15 cellular contexts compared by ENCODE assay signal in genomic region chr22:42970029-42970428, GRCh38. TPM values are rescaled to one million over a fixed set of nuclear protein-coding genes. Genes with fewer than 3 reads are reported as not detected.
DNase-seq lines count a peak whose midpoint lies in the region; ATAC-seq, FAIRE-seq and TF ChIP-seq lines count a peak whose summit lies in the region.
"Had no signal": no experiment of that assay in that cellular context is flagged by ENCODE, and none has a peak within 500 bp of the region (broad histone marks: within the 10 kb centered on the region; RNA-seq: fewer than 3 reads in every experiment).

No MANE protein-coding gene starts in this region.

- H3K4me3 Mint-ChIP-seq in stimulated activated naive B cell treated with anti-CD40 and anti-IgM and Interleukin-4, amounts not matched to agents 10 μg/mL and 1 μg/mL and 100 μg/mL, for 72 hours, result peak overlapping the region in 1 of 2 donors; percentile 9

- no peaks in the 10 kb centered on the region for H3K27me3 Mint-ChIP-seq in stimulated activated naive B cell treated with anti-CD40 and anti-IgM and Interleukin-4, amounts not matched to agents 10 μg/mL and 1 μg/mL and 100 μg/mL, for 72 hours

- no peak overlapping the region for H3K4me2 ChIP-seq in keratinocyte (ENCODE audit: control insufficient read depth, extremely low read depth, insufficient read depth, low read depth, low read length)

- peak overlapping the region; percentile 39 for H3K27ac Mint-ChIP-seq in stimulated activated naive B cell treated with anti-CD40 and anti-IgM and Interleukin-4, amounts not matched to agents 10 μg/mL and 1 μg/mL and 100 μg/mL, for 72 hours

- H3K4me3 ChIP-seq in keratinocyte (ENCODE audit: control insufficient read depth in 2 of 3, extremely low read depth in 1 of 3, insufficient read depth in 2 of 3, low read depth in 1 of 3, low read length in 3 of 3) (no peak overlapping the region), H7 (ENCODE audit: insufficient read depth, low read depth, low read length) (no peak overlapping the region)
- H3K4me3 ChIP-seq: right lobe of liver, testis had no signal

- H3K9ac ChIP-seq in keratinocyte (ENCODE audit: control insufficient read depth, extremely low read depth, insufficient read depth, low read length), result peak overlapping the region; percentile 14

- no peak overlapping the region for H2AFZ ChIP-seq in keratinocyte (ENCODE audit: control insufficient read depth, low read length)

- H3K9me1 ChIP-seq in keratinocyte (ENCODE audit: control insufficient read depth, extremely low read depth, insufficient read depth, low read length), result no peaks in the 10 kb centered on the region

- dilution Hi-C loops in keratinocyte (cut with MboI; ENCODE audit: extremely low pct_ligation_motif_present, low sequenced_read_pairs), result no loop called here

- no peaks in the 10 kb centered on the region for H3K9me3 ChIP-seq in keratinocyte (ENCODE audit: control insufficient read depth, low read depth, low read length)
- H3K9me3 ChIP-seq: right lobe of liver, testis had no signal

- peak; percentile 24 for DNase-seq in NCI-H2029 (lab: John Stamatoyannopoulos, UW)
- DNase-seq in NCI-H2029 treated with DMSO at 0.1 percent for 48 hours (lab: John Stamatoyannopoulos, UW), result no peak
- DNase-seq in SW480 (ENCODE audit: low spot score), result peak; percentile 56
- no peak for DNase-seq in keratinocyte (ENCODE audit: low read depth, low spot score)
- no peak for DNase-seq in stimulated activated naive B cell treated with anti-CD40 and anti-IgM and Interleukin-4, amounts not matched to agents 10 μg/mL and 1 μg/mL and 100 μg/mL, for 72 hours
- no peak for DNase-seq in H7
- DNase-seq in AG08395 (ENCODE audit: low spot score), result no peak
- DNase-seq: NCI-H1417 treated with DMSO at 0.1 percent for 48 hours, NCI-H82, right lobe of liver, SHP77 treated with DMSO at 0.1 percent for 48 hours, testis had no signal

- peak; percentile 56 to 66 for ATAC-seq in stimulated activated naive B cell treated with anti-CD40 and anti-IgM and Interleukin-4, amounts not matched to agents 10 μg/mL and 1 μg/mL and 100 μg/mL, for 72 hours (replicated peaks)
- no peak for ATAC-seq in GM21717 (IDR thresholded peaks at IDR 0.05; ENCODE audit: unreplicated experiment)

- TF ChIP-seq CTCF in keratinocyte (optimal IDR thresholded peaks at IDR 0.05 in 1 of 3, IDR thresholded peaks at IDR 0.05 in 1 of 3, conservative IDR thresholded peaks at IDR 0.05 in 1 of 3; ENCODE audit: extremely low read depth in 1 of 3, insufficient read depth in 2 of 3, low read length in 3 of 3), result no peak

- peaks cover 18% of the 10 kb centered on the region for H3K4me1 ChIP-seq in keratinocyte (ENCODE audit: control insufficient read depth, extremely low read depth, insufficient read depth, low read length)
- H3K4me1 ChIP-seq: testis had no signal

- H3K27ac ChIP-seq in keratinocyte (ENCODE audit: control insufficient read depth, insufficient read depth, low read length), result peak overlapping the region; percentile 63
- H3K27ac ChIP-seq: 22Rv1, right lobe of liver, testis had no signal

- H4K20me1 ChIP-seq in keratinocyte (ENCODE audit: control insufficient read depth, extremely low read depth, insufficient read depth, low read length), result peaks cover 13% of the 10 kb centered on the region

- peaks cover 57% of the 10 kb centered on the region for H3K79me2 ChIP-seq in keratinocyte (ENCODE audit: control insufficient read depth, insufficient read depth, low read length)

- FAIRE-seq in keratinocyte (lab: Jason Lieb, UNC), result peak; percentile 79
- FAIRE-seq: islet of Langerhans had no signal

- H3K27me3 ChIP-seq in keratinocyte (ENCODE audit: control insufficient read depth, extremely low read depth, insufficient read depth, low read length), result no peaks in the 10 kb centered on the region
- no peaks in the 10 kb centered on the region for H3K27me3 ChIP-seq in H7 (ENCODE audit: control insufficient read depth, insufficient read depth, low read length)
- H3K27me3 ChIP-seq: right lobe of liver, testis had no signal

- H3K4me1 Mint-ChIP-seq in stimulated activated naive B cell treated with anti-CD40 and anti-IgM and Interleukin-4, amounts not matched to agents 10 μg/mL and 1 μg/mL and 100 μg/mL, for 72 hours, result peaks cover 32 to 63% of the 10 kb centered on the region in 2 donors

- no peaks in the 10 kb centered on the region for H3K9me3 Mint-ChIP-seq in stimulated activated naive B cell treated with anti-CD40 and anti-IgM and Interleukin-4, amounts not matched to agents 10 μg/mL and 1 μg/mL and 100 μg/mL, for 72 hours

- H3K36me3 ChIP-seq in keratinocyte (ENCODE audit: control insufficient read depth in 2 of 2, extremely low read depth in 1 of 2, insufficient read depth in 2 of 2, low read length in 2 of 2), result no peaks in the 10 kb centered on the region
- H3K36me3 ChIP-seq in H7 (replicated peaks; ENCODE audit: control insufficient read depth, insufficient read depth, low read length), result no peaks in the 10 kb centered on the region
- H3K36me3 ChIP-seq: right lobe of liver had no signal

- H3K36me3 Mint-ChIP-seq in stimulated activated naive B cell treated with anti-CD40 and anti-IgM and Interleukin-4, amounts not matched to agents 10 μg/mL and 1 μg/mL and 100 μg/mL, for 72 hours, result peaks cover 8 to 22% of the 10 kb centered on the region in 2 donors

RNA-seq across cellular contexts. Expression of gene PACSIN2, which starts 44.9 kb away (rescaled TPM):
- polyA plus RNA-seq in keratinocyte, result 50.7 to 57.2 TPM (median 55.5 TPM) in 3 replicates
- 69.6 TPM for polyA plus RNA-seq in keratinocyte (2011; ENCODE audit: low read depth)
- polyA plus RNA-seq in keratinocyte (2011; cell fraction: cytosol; rRNA removed), result 41.3 and 48.2 TPM in 2 replicates
- polyA plus RNA-seq in keratinocyte (2011; cell fraction: nucleus; rRNA removed), result 72.4 and 73.4 TPM in 2 replicates
- polyA plus RNA-seq in keratinocyte (2012; ENCODE audit: low replicate concordance), result 25.5 and 45.1 TPM in 2 replicates
- 29.4 to 42.1 TPM (median 36.9 TPM) in 3 replicates for polyA minus RNA-seq in keratinocyte
- polyA minus RNA-seq in keratinocyte (2011; cell fraction: cytosol; rRNA and poly(A)+ RNA removed), result 27.2 TPM
- 27.2 and 40.8 TPM in 2 replicates for polyA minus RNA-seq in keratinocyte (2011; cell fraction: nucleus; rRNA and poly(A)+ RNA removed)
- 60.1 and 63.1 TPM in 2 replicates for total RNA-seq in H7 (2014; rRNA removed; shearing (Covaris generic))

Comparison
In these comparisons a context has a peak if more than half of its experiments do, and no peak if none do; other contexts are left out.
1. DNase-seq: peak in NCI-H2029 (single experiment) and SW480 (single experiment); none in NCI-H2029 treated with DMSO at 0.1 percent for 48 hours (single experiment), keratinocyte (single experiment), stimulated activated naive B cell treated with anti-CD40 and anti-IgM and Interleukin-4, amounts not matched to agents 10 μg/mL and 1 μg/mL and 100 μg/mL, for 72 hours (single experiment), H7 (single experiment) and AG08395 (single experiment).